8 cellular contexts compared by ENCODE assay signal in genomic region chr1:39080884-39081265, GRCh38. TPM values are rescaled to one million over a fixed set of nuclear protein-coding genes. Genes with fewer than 3 reads are reported as not detected.
DNase-seq lines count a peak whose midpoint lies in the region; ATAC-seq and TF ChIP-seq lines count a peak whose summit lies in the region.

No MANE protein-coding gene starts in this region.

- H3K27me3 ChIP-seq in SK-N-SH (ENCODE audit: insufficient read depth): peaks cover 8% of the 10 kb centered on the region; the same call in 1 of the 2 replicates

- no peaks in the 10 kb centered on the region for H3K9me3 Mint-ChIP-seq in MCF 10A (ENCODE audit: unreplicated experiment)

- no peak overlapping the region for H3K27ac ChIP-seq in SK-N-SH (ENCODE audit: low read depth in 2 of 2, low read length in 1 of 2)
- peak overlapping the region; percentile 38 for H3K27ac ChIP-seq in temporal lobe (ENCODE audit: low read depth, low read length)

- H3K9me2 ChIP-seq in SK-N-SH: no peaks in the 10 kb centered on the region

- H3K27me3 Mint-ChIP-seq in MCF 10A (ENCODE audit: insufficient read depth, unreplicated experiment): peaks cover 11% of the 10 kb centered on the region

- CTCF ChIA-PET in SK-N-SH (lab: Yijun Ruan, JAX): interaction anchor here (0.7 to 4.4 kb wide), 9 partner anchors 9 to 962 kb away, joined by 3 to 24 read pairs (median 3); no protein-coding TSS in a partner anchor
- CTCF ChIA-PET in MCF 10A (lab: Yijun Ruan, JAX): no interaction called here

- H3K4me3 Mint-ChIP-seq in MCF 10A (ENCODE audit: unreplicated experiment): peak overlapping the region; percentile 39

- H3K4me3 ChIP-seq in SK-N-SH (ENCODE audit: low read depth in 2 of 2, low read length in 1 of 2): peak overlapping the region in 1 of 2 experiments; percentile 60; a peak in 2 of 4 replicates

- no peaks in the 10 kb centered on the region for H3K4me1 Mint-ChIP-seq in MCF 10A (ENCODE audit: insufficient read depth, unreplicated experiment)

- H3K4me2 ChIP-seq in SK-N-SH: 0 out of 2 replicates have a peak overlapping the region, but pooled peaks have one; percentile 29

- ATAC-seq in SK-N-SH treated with all-trans-retinoic acid at 6 μM for 48 hours (no peak), HG03457 (IDR thresholded peaks at IDR 0.05; ENCODE audit: unreplicated experiment) (no peak)

- no peaks in the 10 kb centered on the region for H3F3A ChIP-seq in SK-N-SH (replicated peaks; ENCODE audit: insufficient read depth)

- H3K36me3 ChIP-seq in SK-N-SH (replicated peaks in 1 of 2; ENCODE audit: control insufficient read depth in 1 of 2, insufficient read depth in 2 of 2, low read length in 1 of 2): no peaks in the 10 kb centered on the region

- no peaks in the 10 kb centered on the region for H3K9me3 ChIP-seq in SK-N-SH

- H4K20me1 ChIP-seq in SK-N-SH (ENCODE audit: insufficient read depth): no peaks in the 10 kb centered on the region

- TF ChIP-seq RAD21 in SK-N-SH (IDR thresholded peaks at IDR 0.05; ENCODE audit: low read length): no peak

- H2AFZ ChIP-seq in SK-N-SH (ENCODE audit: low read depth): peak overlapping the region; percentile 56; the same call in 1 of the 2 replicates

- H3K36me3 Mint-ChIP-seq in MCF 10A (ENCODE audit: insufficient read depth, unreplicated experiment): no peaks in the 10 kb centered on the region

- H3K9ac ChIP-seq in SK-N-SH: no peak overlapping the region

- no peak overlapping the region for H3K27ac Mint-ChIP-seq in MCF 10A (ENCODE audit: low read depth, unreplicated experiment)

- 28% methylated on average over 27 of the region's 30 CpGs for WGBS in SK-N-SH (ENCODE audit: low lambda C conversion rate)

- TF ChIP-seq CTCF in SK-N-SH (IDR thresholded peaks at IDR 0.05): no peak
- TF ChIP-seq CTCF in MCF 10A (IDR thresholded peaks at IDR 0.05; ENCODE audit: unreplicated experiment): no peak

- no peak for DNase-seq in SK-N-SH
- DNase-seq in MCF 10A (ENCODE audit: unreplicated experiment): no peak
- peak; percentile 61 for DNase-seq in left kidney (ENCODE audit: low read depth, low spot score)
- no peak for DNase-seq in stimulated activated CD4-positive, alpha-beta T cell treated with anti-CD3 and anti-CD28 coated beads, Interleukin-4, amount 100 ng/mL, for 4 hours
- DNase-seq in NCI-H82 (lab: John Stamatoyannopoulos, UW): no peak

- TF ChIP-seq EP300 in SK-N-SH (IDR thresholded peaks at IDR 0.05; ENCODE audit: borderline replicate concordance in 1 of 2, low read depth in 1 of 2, low read length in 1 of 2): no peak

- H3K79me2 ChIP-seq in SK-N-SH (ENCODE audit: insufficient read depth): no peaks in the 10 kb centered on the region

- no TSS peak for BruUV-seq in MCF 10A (replicated peaks; lab: Mats Ljungman, UMichigan)

- H3K4me1 ChIP-seq in SK-N-SH (ENCODE audit: control insufficient read depth in 1 of 2, insufficient read depth in 2 of 2, low read depth in 1 of 2, low read length in 1 of 2): peaks cover 0 to 6% of the 10 kb centered on the region in 2 experiments; a peak in 1 of 4 replicates

- intact Hi-C loops in MCF 10A (cut with micrococcal nuclease): no loop called here

- POLR2A ChIA-PET in SK-N-SH (lab: Yijun Ruan, JAX): interaction anchor here (0.8 kb wide), 1 partner anchor 47 kb away, joined by 4 read pairs; no protein-coding TSS in a partner anchor
- POLR2A ChIA-PET in MCF 10A (lab: Yijun Ruan, JAX): interaction anchor here (1.1 kb wide), 1 partner anchor 9 kb away, joined by 3 read pairs; no protein-coding TSS in a partner anchor

TF ChIP-seq in SK-N-SH, 30 proteins besides CTCF, POLR2A, EP300 and RAD21:
- no peak for TF ChIP-seq USF1 (IDR thresholded peaks at IDR 0.05; ENCODE audit: borderline replicate concordance, low read depth)
- no peak for TF ChIP-seq USF2 (IDR thresholded peaks at IDR 0.05; ENCODE audit: borderline replicate concordance, low read depth, low read length)
- no peak for TF ChIP-seq NRF1 (IDR thresholded peaks at IDR 0.05; ENCODE audit: low read depth, low read length)
- no peak for TF ChIP-seq SIN3A (IDR thresholded peaks at IDR 0.05; ENCODE audit: borderline replicate concordance, low read depth, low read length)
- no peak for TF ChIP-seq RCOR1 (IDR thresholded peaks at IDR 0.05; ENCODE audit: low read length)

TF ChIP-seq in SK-N-SH treated with all-trans-retinoic acid at 6 μM for 48 hours, 23 proteins besides CTCF, POLR2A, EP300 and RAD21:
- TF ChIP-seq SNAI2 (CRISPR knock-in tag; IDR thresholded peaks at IDR 0.05): no peak
- no peak for TF ChIP-seq PATZ1 (CRISPR knock-in tag; IDR thresholded peaks at IDR 0.05; ENCODE audit: borderline replicate concordance)
- TF ChIP-seq ZNF70 (CRISPR knock-in tag; IDR thresholded peaks at IDR 0.05): no peak
- TF ChIP-seq ESRRG (CRISPR knock-in tag; IDR thresholded peaks at IDR 0.05): no peak
TF ChIP-seq in SK-N-SH treated with all-trans-retinoic acid at 6 μM for 48 hours: peak in this region for 0.

RNA-seq across cellular contexts. Expression of gene NDUFS5, which starts 54.7 kb away (rescaled TPM):
- 881 and 1,097 TPM in 2 replicates for polyA plus RNA-seq in SK-N-SH (2012; rRNA removed)
- polyA plus RNA-seq in SK-N-SH (2012; cell fraction: cytosol; rRNA removed): 1,429 and 1,910 TPM in 2 replicates
- 183 and 252 TPM in 2 replicates for polyA plus RNA-seq in SK-N-SH (2012; cell fraction: nucleus; rRNA removed)
- total RNA-seq in MCF 10A (2022) (224 and 233 TPM in 2 replicates), temporal lobe (189 TPM)
